13 cellular contexts compared by ENCODE assay signal in the genomic region with DNA sequence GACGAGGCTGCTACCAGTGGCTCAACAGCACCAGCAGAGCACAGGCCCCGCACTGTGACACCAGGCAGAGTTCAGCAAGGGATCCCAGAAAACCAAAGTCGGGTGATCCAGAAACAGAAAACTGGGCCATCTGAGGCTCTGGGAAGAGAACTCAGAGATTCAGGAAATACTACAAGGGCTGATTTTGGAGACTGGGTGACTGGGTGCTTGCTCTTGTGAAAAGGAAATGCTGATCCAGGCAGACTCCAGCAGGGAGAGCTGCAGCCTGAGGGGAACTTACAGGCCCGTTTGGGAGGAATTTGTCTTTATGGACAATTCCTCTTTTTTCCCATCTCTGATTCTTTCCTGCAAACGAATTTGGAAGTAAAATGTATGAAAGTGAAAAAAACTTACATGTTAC. TPM values are rescaled to one million over a fixed set of nuclear protein-coding genes. Genes with fewer than 3 reads are reported as not detected.
DNase-seq lines count a peak whose midpoint lies in the region; ATAC-seq and TF ChIP-seq lines count a peak whose summit lies in the region.
"Had no signal": no experiment of that assay in that cellular context is flagged by ENCODE, and none has a peak within 500 bp of the region (broad histone marks: within the 10 kb centered on the region; RNA-seq: fewer than 3 reads in every experiment).

No MANE protein-coding gene starts in this region.

- TF ChIP-seq CTCF in HCT116 (IDR thresholded peaks at IDR 0.05 in 2 of 3, conservative IDR thresholded peaks at IDR 0.05 in 1 of 3; ENCODE audit: borderline replicate concordance in 1 of 3, insufficient read depth in 1 of 3, low read depth in 2 of 3, low read length in 2 of 3) (no peak), foreskin fibroblast (IDR thresholded peaks at IDR 0.05; ENCODE audit: low read depth, low read length) (peak; percentile 4), gastrocnemius medialis (IDR thresholded peaks at IDR 0.05 in 4 of 5, conservative IDR thresholded peaks at IDR 0.05 in 1 of 5) (no peak)

- H3K27me3 Mint-ChIP-seq in T-helper 17 cell = no peaks in the 10 kb centered on the region

- H3K4me2 ChIP-seq in HCT116 (ENCODE audit: low read length) = no peak overlapping the region

- H3K36me3 ChIP-seq in HCT116 (ENCODE audit: control insufficient read depth in 1 of 2, insufficient read depth in 2 of 2, low read length in 2 of 2) = no peaks in the 10 kb centered on the region
- H3K36me3 ChIP-seq in gastrocnemius medialis = no peaks in the 10 kb centered on the region

- H3K36me3 Mint-ChIP-seq in T-helper 17 cell (ENCODE audit: low read depth) = no peaks in the 10 kb centered on the region

- H3K9me2 ChIP-seq in HCT116 (ENCODE audit: insufficient read depth) = no peaks in the 10 kb centered on the region

- H3K27ac ChIP-seq in HCT116 (ENCODE audit: low read depth, low read length) = no peak overlapping the region
- H3K27ac ChIP-seq in gastrocnemius medialis = peak overlapping the region; percentile 78 to 80 (median 80)

- H3K4me3 ChIP-seq in HCT116 (replicated peaks in 1 of 2; ENCODE audit: low read depth in 1 of 2, low read length in 2 of 2) = no peak overlapping the region
- no peak overlapping the region for H3K4me3 ChIP-seq in foreskin fibroblast (ENCODE audit: low read depth in 1 of 2, low read length in 2 of 2)
- H3K4me3 ChIP-seq in gastrocnemius medialis = no peak overlapping the region

- H3K4me3 Mint-ChIP-seq in T-helper 17 cell = no peak overlapping the region
- H3K4me3 Mint-ChIP-seq: activated T-cell treated with anti-CD3 and anti-CD28 coated beads, Interleukin-2, amount 50 U/mL, for 72 hours had no signal

- H4K20me1 ChIP-seq in HCT116 (ENCODE audit: insufficient read depth) = no peaks in the 10 kb centered on the region

- H3K4me1 Mint-ChIP-seq in T-helper 17 cell = peaks cover 27% of the 10 kb centered on the region

- H2AFZ ChIP-seq in HCT116 (ENCODE audit: low read depth, low read length, poor library complexity, severe bottlenecking) = no peak overlapping the region

- 0 out of 2 replicates have a peak, but pooled peaks cover 2% of the 10 kb centered on the region for H3K79me2 ChIP-seq in HCT116 (ENCODE audit: insufficient read depth, low read length)

- TF ChIP-seq POLR2A in HCT116 (IDR thresholded peaks at IDR 0.05; ENCODE audit: borderline replicate concordance, extremely low read depth, insufficient read depth, insufficient read length) = no peak
- TF ChIP-seq POLR2A in gastrocnemius medialis (IDR thresholded peaks at IDR 0.05) = no peak

- intact Hi-C loops in HCT116 (cut with micrococcal nuclease) = no loop called here
- intact Hi-C loops in gastrocnemius medialis (cut with DNase I; ENCODE audit: low total_unique reads) = loop anchor here (5.0 kb wide), 1 partner anchor 42 kb away; no protein-coding TSS in a partner anchor

- no peak overlapping the region for H3K9ac ChIP-seq in HCT116 (ENCODE audit: low read length)

- no peaks in the 10 kb centered on the region for H3K9me3 ChIP-seq in HCT116 (ENCODE audit: control insufficient read depth in 1 of 2, insufficient read depth in 1 of 2, low read depth in 1 of 2, low read length in 2 of 2)
- no peaks in the 10 kb centered on the region for H3K9me3 ChIP-seq in T-helper 17 cell (ENCODE audit: control insufficient read depth, low read length, poor library complexity, severe bottlenecking)
- H3K9me3 ChIP-seq in gastrocnemius medialis = no peaks in the 10 kb centered on the region

- H3K27me3 ChIP-seq in HCT116 (ENCODE audit: insufficient read depth, low read length) = no peaks in the 10 kb centered on the region
- H3K27me3 ChIP-seq in gastrocnemius medialis = no peaks in the 10 kb centered on the region

- in situ Hi-C loops in gastrocnemius medialis (cut with MboI; ENCODE audit: low sequenced_read_pairs in 4 of 4) = no loop called here

- RAD21 ChIA-PET in HCT116 (lab: Charles Lee; ENCODE audit: low non-redundant PET in 1 of 2, low total read pairs in 2 of 2, uncharacterized antibody in 2 of 2, unreplicated experiment in 2 of 2) = no interaction called here

- H3K4me1 ChIP-seq in HCT116 (ENCODE audit: control insufficient read depth in 1 of 2, insufficient read depth in 2 of 2, low read length in 2 of 2) (peaks cover 0 to 5% of the 10 kb centered on the region in 2 experiments; a peak in 1 of 4 replicates), gastrocnemius medialis (peaks cover 64 to 67% of the 10 kb centered on the region in 2 donors)

- no peak for ATAC-seq in HCT116
- ATAC-seq in T-helper 17 cell = no peak
- no peak for ATAC-seq in gastrocnemius medialis
- no peak for ATAC-seq in GM21390 (IDR thresholded peaks at IDR 0.05; ENCODE audit: unreplicated experiment)
- ATAC-seq: activated T-cell treated with anti-CD3 and anti-CD28 coated beads, Interleukin-2, amount 50 U/mL, for 72 hours; left ventricle myocardium superior; stimulated activated naive CD8-positive, alpha-beta T cell treated with anti-CD3 and anti-CD28 coated beads, Interleukin-15, Interleukin-2, amounts not matched to agents 100 U/mL and 50 U/mL, for 24 hours had no signal

- peak overlapping the region; percentile 57 for H3K27ac Mint-ChIP-seq in T-helper 17 cell

- TF ChIP-seq RAD21 in HCT116 (IDR thresholded peaks at IDR 0.05; ENCODE audit: low read depth) = peak; percentile 22; the same call in 1 of the 2 replicates

- POLR2A ChIA-PET in HCT116 (lab: Charles Lee) = no interaction called here

- CTCF ChIA-PET in HCT116 (lab: Charles Lee) = no interaction called here

- DNase-seq in HCT116 (ENCODE audit: low read depth, low spot score) (no peak), T-helper 17 cell (no peak), foreskin fibroblast (peak in 1 of 2 donors; percentile 42), gastrocnemius medialis (no peak), NCI-H2107 (lab: John Stamatoyannopoulos, UW) (no peak), medulla oblongata (ENCODE audit: extremely low spot score) (no peak)
- DNase-seq: activated T-cell treated with anti-CD3 and anti-CD28 coated beads, Interleukin-2, amount 50 U/mL, for 72 hours; DMS79; left ventricle myocardium superior; occipital lobe; SIG-M5; stimulated activated naive CD8-positive, alpha-beta T cell treated with anti-CD3 and anti-CD28 coated beads, Interleukin-15, Interleukin-2, amounts not matched to agents 100 U/mL and 50 U/mL, for 24 hours had no signal

- BruUV-seq in HCT116 (replicated peaks; lab: Mats Ljungman, UMichigan) = no TSS peak

TF ChIP-seq in HCT116, 20 proteins besides CTCF, POLR2A, EP300 and RAD21:
- no peak for TF ChIP-seq ZNF274 (IDR thresholded peaks at IDR 0.05; ENCODE audit: low read depth, low read length)
- TF ChIP-seq, protein P1, sequence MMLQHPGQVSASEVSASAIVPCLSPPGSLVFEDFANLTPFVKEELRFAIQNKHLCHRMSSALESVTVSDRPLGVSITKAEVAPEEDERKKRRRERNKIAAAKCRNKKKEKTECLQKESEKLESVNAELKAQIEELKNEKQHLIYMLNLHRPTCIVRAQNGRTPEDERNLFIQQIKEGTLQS (IDR thresholded peaks at IDR 0.05) = no peak
- no peak for TF ChIP-seq POLR2AphosphoS5 (IDR thresholded peaks at IDR 0.05; ENCODE audit: low read depth, low read length)
- TF ChIP-seq YY1 (IDR thresholded peaks at IDR 0.05; ENCODE audit: extremely low read depth, insufficient replicate concordance, low read depth, low read length) = no peak
- no peak for TF ChIP-seq EGR1 (IDR thresholded peaks at IDR 0.05; ENCODE audit: low read depth)
- TF ChIP-seq EZH2 (IDR thresholded peaks at IDR 0.05) = no peak
- TF ChIP-seq, protein P2, sequence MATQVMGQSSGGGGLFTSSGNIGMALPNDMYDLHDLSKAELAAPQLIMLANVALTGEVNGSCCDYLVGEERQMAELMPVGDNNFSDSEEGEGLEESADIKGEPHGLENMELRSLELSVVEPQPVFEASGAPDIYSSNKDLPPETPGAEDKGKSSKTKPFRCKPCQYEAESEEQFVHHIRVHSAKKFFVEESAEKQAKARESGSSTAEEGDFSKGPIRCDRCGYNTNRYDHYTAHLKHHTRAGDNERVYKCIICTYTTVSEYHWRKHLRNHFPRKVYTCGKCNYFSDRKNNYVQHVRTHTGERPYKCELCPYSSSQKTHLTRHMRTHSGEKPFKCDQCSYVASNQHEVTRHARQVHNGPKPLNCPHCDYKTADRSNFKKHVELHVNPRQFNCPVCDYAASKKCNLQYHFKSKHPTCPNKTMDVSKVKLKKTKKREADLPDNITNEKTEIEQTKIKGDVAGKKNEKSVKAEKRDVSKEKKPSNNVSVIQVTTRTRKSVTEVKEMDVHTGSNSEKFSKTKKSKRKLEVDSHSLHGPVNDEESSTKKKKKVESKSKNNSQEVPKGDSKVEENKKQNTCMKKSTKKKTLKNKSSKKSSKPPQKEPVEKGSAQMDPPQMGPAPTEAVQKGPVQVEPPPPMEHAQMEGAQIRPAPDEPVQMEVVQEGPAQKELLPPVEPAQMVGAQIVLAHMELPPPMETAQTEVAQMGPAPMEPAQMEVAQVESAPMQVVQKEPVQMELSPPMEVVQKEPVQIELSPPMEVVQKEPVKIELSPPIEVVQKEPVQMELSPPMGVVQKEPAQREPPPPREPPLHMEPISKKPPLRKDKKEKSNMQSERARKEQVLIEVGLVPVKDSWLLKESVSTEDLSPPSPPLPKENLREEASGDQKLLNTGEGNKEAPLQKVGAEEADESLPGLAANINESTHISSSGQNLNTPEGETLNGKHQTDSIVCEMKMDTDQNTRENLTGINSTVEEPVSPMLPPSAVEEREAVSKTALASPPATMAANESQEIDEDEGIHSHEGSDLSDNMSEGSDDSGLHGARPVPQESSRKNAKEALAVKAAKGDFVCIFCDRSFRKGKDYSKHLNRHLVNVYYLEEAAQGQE (IDR thresholded peaks at IDR 0.05; ENCODE audit: low read depth) = no peak
- no peak for TF ChIP-seq SP1 (IDR thresholded peaks at IDR 0.05; ENCODE audit: low read depth)
- no peak for TF ChIP-seq CBX3 (IDR thresholded peaks at IDR 0.05; ENCODE audit: low read depth)

RNA-seq across cellular contexts. Expression of a gene that starts 28.2 kb away (rescaled TPM):
- total RNA-seq in HCT116 (2021; ENCODE audit: unreplicated experiment) = 20.0 TPM
- 7.7 and 8.3 TPM in 2 replicates for polyA plus RNA-seq in HCT116 (2012)
- total RNA-seq in T-helper 17 cell = 100 to 1,000 TPM; 116 to 117 TPM
- 100 to 1,000 TPM in 3 of 4 donors, 10 to 100 TPM in 1; 99.6 to 172 (median 103) TPM for total RNA-seq in gastrocnemius medialis
